Comparison of ENCODE assay signal across 8 cellular contexts in the genomic region with DNA sequence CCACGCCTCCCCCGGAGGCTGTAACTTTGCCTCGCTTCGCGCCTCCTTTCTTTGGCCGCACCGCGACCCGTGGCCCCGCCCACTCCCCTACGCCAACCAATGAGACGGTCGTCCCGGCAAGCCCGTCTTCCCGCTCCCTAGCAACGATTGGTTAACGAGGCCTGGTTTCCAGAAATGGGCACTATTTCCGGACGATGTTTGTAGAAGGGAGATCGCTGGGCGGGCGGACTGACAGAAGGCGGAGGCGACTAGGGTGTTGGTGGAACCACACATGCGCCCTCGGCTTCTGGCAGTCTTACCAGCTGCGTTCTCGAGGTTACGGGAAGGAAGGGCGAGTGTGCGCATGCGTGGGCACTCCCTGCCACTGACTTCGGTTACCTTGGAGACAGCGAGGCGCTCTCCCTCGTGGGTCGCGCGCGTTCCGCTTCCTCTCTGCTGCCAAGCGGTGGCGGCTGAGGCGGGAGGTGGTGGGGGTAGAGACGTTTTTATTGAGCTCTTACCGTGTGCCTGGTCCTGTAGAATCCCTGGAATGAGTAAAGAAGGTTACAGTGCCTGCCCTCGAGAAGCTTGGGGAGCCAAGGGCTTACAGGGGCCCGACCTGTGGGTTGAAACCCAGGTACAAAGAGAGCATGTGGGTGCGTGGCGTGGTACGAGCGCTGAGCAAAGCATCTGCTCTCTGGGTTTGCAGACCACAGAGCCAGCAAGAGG. TPM values are rescaled to one million over a fixed set of nuclear protein-coding genes. Genes with fewer than 3 reads are reported as not detected.
DNase-seq lines count a peak whose midpoint lies in the region; ATAC-seq and TF ChIP-seq lines count a peak whose summit lies in the region.

No MANE protein-coding gene starts in this region.

- no peak overlapping the region for H3K14ac ChIP-seq in H9 (ENCODE audit: insufficient read depth, low read length)

- H2BK15ac ChIP-seq in H9 (ENCODE audit: low read depth, low read length) = no peak overlapping the region

- peak overlapping the region; percentile 64 for H3K4me3 ChIP-seq in fibroblast of the aortic adventitia (ENCODE audit: low read depth, low read length)

- WGBS in H9 (ENCODE audit: extremely low coverage, insufficient read length, low lambda C conversion rate) = no CpG with 5 or more reads among the region's 53 CpGs

- no peak overlapping the region for H3T11ph ChIP-seq in H9 (ENCODE audit: low read length)

- peaks cover 26 to 28% of the 10 kb centered on the region in 2 experiments for H3K4me1 Mint-ChIP-seq in H9
- H3K4me1 Mint-ChIP-seq in nephron = peaks cover 71% of the 10 kb centered on the region

- H3K9ac ChIP-seq in H9 (ENCODE audit: extremely low read depth, insufficient read length, low read length) = peak overlapping the region; percentile 12

- peak overlapping the region; percentile 88 for H3K4me2 ChIP-seq in H9 (ENCODE audit: insufficient read depth, insufficient read length, low read length)

- TF ChIP-seq CTCF in H9 (conservative IDR thresholded peaks at IDR 0.05) (no peak), fibroblast of the aortic adventitia (IDR thresholded peaks at IDR 0.05; ENCODE audit: insufficient read depth, low read length) (peak; percentile 2), nephron (IDR thresholded peaks at IDR 0.05; ENCODE audit: unreplicated experiment in 3 of 3) (no peak)

- no peaks in the 10 kb centered on the region; the same call in 1 of the 2 replicates for H3K27me3 ChIP-seq in H9 (ENCODE audit: insufficient read depth, low read length)

- H2AK5ac ChIP-seq in H9 (ENCODE audit: insufficient read length, low read length) = no peak overlapping the region

- H3K4me1 ChIP-seq in H9 (ENCODE audit: insufficient read depth, low read length) = peaks cover 3% of the 10 kb centered on the region; the same call in 1 of the 2 replicates

- no peak overlapping the region for H3K4ac ChIP-seq in H9 (ENCODE audit: low read depth, low read length)

- peaks cover 7% of the 10 kb centered on the region; the same call in 1 of the 2 replicates for H3K79me2 ChIP-seq in H9 (ENCODE audit: insufficient read depth, low read length)

- in situ Hi-C loops in G401 (cut with HindIII; ENCODE audit: low sequenced_read_pairs) = no loop called here

- H3K18ac ChIP-seq in H9 (ENCODE audit: insufficient read length, low read depth, low read length) = no peak overlapping the region

- peak overlapping the region; percentile 81 to 93 for H3K4me3 Mint-ChIP-seq in H9
- H3K4me3 Mint-ChIP-seq in nephron = peak overlapping the region; percentile 87 to 90 (median 89)

- no peak overlapping the region for H3K27ac ChIP-seq in H9 (ENCODE audit: insufficient read length, low read depth, low read length)

- ATAC-seq in stimulated activated naive CD8-positive, alpha-beta T cell treated with anti-CD3 and anti-CD28 coated beads, Interleukin-15, Interleukin-2, amounts not matched to agents 100 U/mL and 50 U/mL, for 24 hours = peak; percentile 84

- H2BK12ac ChIP-seq in H9 (ENCODE audit: insufficient read length, low read depth, low read length) = no peak overlapping the region

- no peak overlapping the region for H2BK120ac ChIP-seq in H9 (ENCODE audit: low read depth, low read length, poor library complexity, severe bottlenecking)

- no peak overlapping the region for H4K5ac ChIP-seq in H9 (ENCODE audit: insufficient read length, low read depth, low read length)

- H3K27ac Mint-ChIP-seq in H9 (peak overlapping the region; percentile 94 to 96 (median 96); a peak in 6 of 7 replicates), nephron (peak overlapping the region; percentile 80 to 94 (median 94))

- no peaks in the 10 kb centered on the region for H3K79me1 ChIP-seq in H9 (ENCODE audit: insufficient read depth, low read depth, low read length, poor library complexity, severe bottlenecking)

- no peak overlapping the region for H4K91ac ChIP-seq in H9 (ENCODE audit: insufficient read length, low read depth, low read length)

- peak; percentile 100 for DNase-seq in G401 (ENCODE audit: low spot score)
- peak; percentile 100 for DNase-seq in H9
- DNase-seq in M059J (ENCODE audit: low read depth) = peak; percentile 100
- DNase-seq in activated effector memory CD4-positive, alpha-beta T cell treated with anti-CD3 and anti-CD28 coated beads, Interleukin-2, amount 50 U/mL, for 16 hours = peak; percentile 100
- DNase-seq in fibroblast of the aortic adventitia (ENCODE audit: low read depth) = peak; percentile 100
- DNase-seq in stimulated activated naive CD8-positive, alpha-beta T cell treated with anti-CD3 and anti-CD28 coated beads, Interleukin-15, Interleukin-2, amounts not matched to agents 100 U/mL and 50 U/mL, for 24 hours = peak; percentile 100

- no peaks in the 10 kb centered on the region for H4K20me1 ChIP-seq in H9 (ENCODE audit: control insufficient read depth, insufficient read depth, insufficient read length)

- H2BK5ac ChIP-seq in H9 (ENCODE audit: insufficient read length, low read length) = no peak overlapping the region

- H3K9me3 ChIP-seq in H9 (ENCODE audit: control insufficient read depth, low read depth, low read length) = no peaks in the 10 kb centered on the region

- H3K27me3 Mint-ChIP-seq in H9 (ENCODE audit: low read depth) = peaks cover 12% of the 10 kb centered on the region
- peaks cover 14% of the 10 kb centered on the region for H3K27me3 Mint-ChIP-seq in nephron (ENCODE audit: low read depth)

- no peak overlapping the region for H2BK20ac ChIP-seq in H9 (ENCODE audit: low read depth, low read length, poor library complexity, severe bottlenecking)

- H4K8ac ChIP-seq in H9 (replicated peaks; ENCODE audit: insufficient read length, low read depth, low read length) = no peak overlapping the region

- H3K23ac ChIP-seq in H9 (ENCODE audit: insufficient read length, low read depth, low read length) = no peak overlapping the region

- H3K9me3 Mint-ChIP-seq in H9 (no peaks in the 10 kb centered on the region), nephron (no peaks in the 10 kb centered on the region)

- TF ChIP-seq POLR2A in Raji (IDR thresholded peaks at IDR 0.05; ENCODE audit: insufficient read depth, low read depth, low read length) = peak; percentile 80

- peaks cover 11% of the 10 kb centered on the region for H3K23me2 ChIP-seq in H9 (ENCODE audit: insufficient read length, low read depth, low read length, poor library complexity, severe bottlenecking)

- H3K56ac ChIP-seq in H9 (ENCODE audit: insufficient read length, low read depth, low read length) = no peak overlapping the region

- H3K36me3 Mint-ChIP-seq in H9 (ENCODE audit: insufficient read depth in 1 of 3, low read depth in 3 of 3) = no peaks in the 10 kb centered on the region
- no peaks in the 10 kb centered on the region for H3K36me3 Mint-ChIP-seq in nephron (ENCODE audit: low read depth)

- no peak overlapping the region for H2AFZ ChIP-seq in H9 (ENCODE audit: low read length)

RNA-seq across cellular contexts. Expression of gene MAP3K14, which starts 0.4 kb away (rescaled TPM):
- 17.5 and 17.8 TPM in 2 replicates for total RNA-seq in G401 (2014; rRNA removed; shearing (Covaris generic))
- 7.6 and 7.8 TPM in 2 replicates for total RNA-seq in H9 (2021)
- total RNA-seq in M059J (2014; rRNA removed; shearing (Covaris generic)) = 5.3 and 10.1 TPM in 2 replicates
- total RNA-seq in fibroblast of the aortic adventitia (ENCODE audit: low replicate concordance) = 1.6 and 3.3 TPM in 2 replicates

RNA-seq across cellular contexts. Expression of gene SPATA32, which starts 55.4 kb away (rescaled TPM):
- not detected in 2 replicates for total RNA-seq in G401 (2014; rRNA removed; shearing (Covaris generic))
- total RNA-seq in H9 (2021) (0.42 and 0.81 TPM in 2 replicates), fibroblast of the aortic adventitia (ENCODE audit: low replicate concordance) (not detected in 2 replicates)
- total RNA-seq in M059J (2014; rRNA removed; shearing (Covaris generic)) = not detected in 2 replicates
